8 cellular contexts compared by ENCODE assay signal in genomic region chr9:127388037-127388855, GRCh38. TPM values are rescaled to one million over a fixed set of nuclear protein-coding genes. Genes with fewer than 3 reads are reported as not detected.
DNase-seq lines count a peak whose midpoint lies in the region; ATAC-seq, FAIRE-seq and TF ChIP-seq lines count a peak whose summit lies in the region.

No MANE protein-coding gene starts in this region.

- no peak overlapping the region for H2BK120ac ChIP-seq in trophoblast cell (ENCODE audit: insufficient read depth, low read length, poor library complexity)

- peak overlapping the region; percentile 7 for H3K27ac Mint-ChIP-seq in CD8-positive, alpha-beta T cell
- H3K27ac Mint-ChIP-seq in activated CD4-positive, alpha-beta memory T cell treated with anti-CD3 and anti-CD28 coated beads, Interleukin-2, amount 10 ng/mL, durations not matched to agents 7 days and 5 days: peak overlapping the region; percentile 32

- no CpG with 5 or more reads among the region's 10 CpGs for WGBS in trophoblast cell (ENCODE audit: extremely low coverage, insufficient coverage, insufficient read length)

- DNase-seq in CD8-positive, alpha-beta T cell: peak; percentile 73 to 93 (median 78)
- DNase-seq in Kasumi-1 (lab: John Stamatoyannopoulos, UW) (peak; percentile 34 to 40), epithelial cell of esophagus (ENCODE audit: low read depth) (peak; percentile 97), trophoblast cell (peak; percentile 95 to 99), urothelium cell line (ENCODE audit: low spot score) (peak; percentile 85), NCI-H1436 treated with DMSO at 0.1 percent for 48 hours (lab: John Stamatoyannopoulos, UW) (no peak)
- peak; percentile 90 for DNase-seq in activated CD4-positive, alpha-beta memory T cell treated with anti-CD3 and anti-CD28 coated beads, Interleukin-2, amount 10 ng/mL, durations not matched to agents 7 days and 5 days

- FAIRE-seq in urothelium cell line (lab: Jason Lieb, UNC): no peak

- H2BK5ac ChIP-seq in trophoblast cell (ENCODE audit: low read depth, low read length, poor library complexity): peak overlapping the region; percentile 42

- no peaks in the 10 kb centered on the region for H3K9me3 Mint-ChIP-seq in CD8-positive, alpha-beta T cell
- no peaks in the 10 kb centered on the region for H3K9me3 Mint-ChIP-seq in activated CD4-positive, alpha-beta memory T cell treated with anti-CD3 and anti-CD28 coated beads, Interleukin-2, amount 10 ng/mL, durations not matched to agents 7 days and 5 days

- peak overlapping the region; percentile 95 for H4K91ac ChIP-seq in trophoblast cell (ENCODE audit: low read depth, low read length)

- POLR2A ChIA-PET in CD8-positive, alpha-beta T cell (lab: Charles Lee): interaction anchor here (0.6 to 2.2 kb wide), 6 partner anchors 9 to 407 kb away, joined by 3 to 10 read pairs (median 6); partner anchors contain the start of genes LRSAM1, RPL12 and SLC2A8
- POLR2A ChIA-PET in activated CD4-positive, alpha-beta memory T cell treated with anti-CD3 and anti-CD28 coated beads, Interleukin-2, amount 10 ng/mL, durations not matched to agents 7 days and 5 days (lab: Charles Lee): interaction anchor here (0.6 to 3.5 kb wide), 10 partner anchors 9 to 639 kb away, joined by 3 to 21 read pairs (median 4); partner anchors contain the start of genes LRSAM1, RPL12 and SLC2A8

- no peak overlapping the region for H3K27ac ChIP-seq in CD8-positive, alpha-beta T cell (ENCODE audit: low read depth, low read length)
- peak overlapping the region; percentile 90 for H3K27ac ChIP-seq in trophoblast cell (ENCODE audit: low read depth, low read length)

- no peak overlapping the region for H4K8ac ChIP-seq in trophoblast cell (ENCODE audit: low read depth, low read length)

- H3K14ac ChIP-seq in trophoblast cell (ENCODE audit: low read length): no peak overlapping the region

- H3K9me3 ChIP-seq in CD8-positive, alpha-beta T cell (ENCODE audit: low read length): no peaks in the 10 kb centered on the region
- no peaks in the 10 kb centered on the region for H3K9me3 ChIP-seq in trophoblast cell (ENCODE audit: insufficient read depth, low read depth, low read length)

- peaks cover 18% of the 10 kb centered on the region for H3K4me1 ChIP-seq in CD8-positive, alpha-beta T cell (ENCODE audit: insufficient read depth, low read length)
- peaks cover 36 to 41% of the 10 kb centered on the region in 2 experiments for H3K4me1 ChIP-seq in trophoblast cell (ENCODE audit: control insufficient read depth in 1 of 2, insufficient read depth in 2 of 2, low read length in 2 of 2)

- H3K9ac ChIP-seq in trophoblast cell (ENCODE audit: low read length): no peak overlapping the region

- H3K27me3 ChIP-seq in CD8-positive, alpha-beta T cell (ENCODE audit: insufficient read depth, low read length): peaks cover 61% of the 10 kb centered on the region
- no peaks in the 10 kb centered on the region for H3K27me3 ChIP-seq in trophoblast cell (ENCODE audit: insufficient read depth, low read length)

- no peak for TF ChIP-seq CTCF in CD8-positive, alpha-beta T cell (IDR thresholded peaks at IDR 0.05)
- TF ChIP-seq CTCF in epithelial cell of esophagus (IDR thresholded peaks at IDR 0.05; ENCODE audit: insufficient read depth, low read depth, low read length, missing control alignments): no peak

- H3K27me3 Mint-ChIP-seq in CD8-positive, alpha-beta T cell (ENCODE audit: low read depth): peaks cover 66% of the 10 kb centered on the region
- H3K27me3 Mint-ChIP-seq in activated CD4-positive, alpha-beta memory T cell treated with anti-CD3 and anti-CD28 coated beads, Interleukin-2, amount 10 ng/mL, durations not matched to agents 7 days and 5 days: peaks cover 50% of the 10 kb centered on the region

- no peak overlapping the region for H2AK5ac ChIP-seq in trophoblast cell (ENCODE audit: low read length)

- no peak overlapping the region for H3K4ac ChIP-seq in trophoblast cell (ENCODE audit: low read depth, low read length)

- peaks cover 29% of the 10 kb centered on the region for H3K79me1 ChIP-seq in trophoblast cell (ENCODE audit: low read length)

- H3K4me1 Mint-ChIP-seq in CD8-positive, alpha-beta T cell (ENCODE audit: low read depth): peaks cover 26% of the 10 kb centered on the region
- peaks cover 29% of the 10 kb centered on the region for H3K4me1 Mint-ChIP-seq in activated CD4-positive, alpha-beta memory T cell treated with anti-CD3 and anti-CD28 coated beads, Interleukin-2, amount 10 ng/mL, durations not matched to agents 7 days and 5 days

- no peaks in the 10 kb centered on the region for H3K36me3 Mint-ChIP-seq in CD8-positive, alpha-beta T cell
- no peaks in the 10 kb centered on the region for H3K36me3 Mint-ChIP-seq in activated CD4-positive, alpha-beta memory T cell treated with anti-CD3 and anti-CD28 coated beads, Interleukin-2, amount 10 ng/mL, durations not matched to agents 7 days and 5 days (ENCODE audit: low read depth)

- H2AFZ ChIP-seq in trophoblast cell (ENCODE audit: insufficient read depth, low read length, poor library complexity): no peak overlapping the region

- no peak overlapping the region for H2BK12ac ChIP-seq in trophoblast cell (ENCODE audit: low read length)

- ATAC-seq in CD8-positive, alpha-beta T cell: peak; percentile 97
- peak; percentile 81 for ATAC-seq in GM21723 (IDR thresholded peaks at IDR 0.05; ENCODE audit: unreplicated experiment)

- no peak overlapping the region for H3K18ac ChIP-seq in trophoblast cell (ENCODE audit: low read length)

- H3K23ac ChIP-seq in trophoblast cell (ENCODE audit: low read length): no peak overlapping the region

- CTCF ChIA-PET in CD8-positive, alpha-beta T cell (lab: Charles Lee): interaction anchor here (1.2 to 2.2 kb wide), 2 partner anchors 10 to 74 kb away, joined by 3 to 15 read pairs; partner anchors contain the start of gene SLC2A8
- CTCF ChIA-PET in activated CD4-positive, alpha-beta memory T cell treated with anti-CD3 and anti-CD28 coated beads, Interleukin-2, amount 10 ng/mL, durations not matched to agents 7 days and 5 days (lab: Charles Lee): interaction anchor here (0.7 to 2.5 kb wide), 4 partner anchors 9 to 257 kb away, joined by 3 to 21 read pairs (median 5); partner anchors contain the start of gene SLC2A8

- no peak overlapping the region for H3K4me3 ChIP-seq in CD8-positive, alpha-beta T cell (ENCODE audit: low read depth, low read length)
- H3K4me3 ChIP-seq in epithelial cell of esophagus (ENCODE audit: low read length) (no peak overlapping the region), trophoblast cell (ENCODE audit: low read depth, low read length) (no peak overlapping the region)

- H3K4me2 ChIP-seq in trophoblast cell (ENCODE audit: low read length): peak overlapping the region; percentile 40

- no peak overlapping the region for H4K12ac ChIP-seq in trophoblast cell (ENCODE audit: low read depth, low read length)

- peaks cover 2% of the 10 kb centered on the region for H3K79me2 ChIP-seq in trophoblast cell (ENCODE audit: control insufficient read depth, insufficient read depth, low read length, poor library complexity)

- no peaks in the 10 kb centered on the region for H3K36me3 ChIP-seq in CD8-positive, alpha-beta T cell (ENCODE audit: insufficient read depth, low read length)
- H3K36me3 ChIP-seq in trophoblast cell (ENCODE audit: control insufficient read depth in 1 of 2, insufficient read depth in 2 of 2, low read length in 2 of 2): no peaks in the 10 kb centered on the region

- H3K4me3 Mint-ChIP-seq in CD8-positive, alpha-beta T cell: peak overlapping the region; percentile 4
- peak overlapping the region; percentile 38 for H3K4me3 Mint-ChIP-seq in activated CD4-positive, alpha-beta memory T cell treated with anti-CD3 and anti-CD28 coated beads, Interleukin-2, amount 10 ng/mL, durations not matched to agents 7 days and 5 days

- intact Hi-C loops in CD8-positive, alpha-beta T cell (cut with DNase I, micrococcal nuclease): loop anchor here (1.0 to 2.0 kb wide), 5 partner anchors 8 to 403 kb away; partner anchors contain the start of gene ZNF79 (in 2 of the 2)

RNA-seq across cellular contexts. Expression of gene SLC2A8, which starts 8.7 kb away (rescaled TPM):
- 1 to 10 TPM; 3.6 to 3.9 TPM for total RNA-seq in CD8-positive, alpha-beta T cell
- total RNA-seq in activated CD4-positive, alpha-beta memory T cell treated with anti-CD3 and anti-CD28 coated beads, Interleukin-2, amount 10 ng/mL, durations not matched to agents 7 days and 5 days: 1 to 10 TPM; 7.5 to 7.7 TPM
- 31.3 and 31.4 TPM in 2 replicates for polyA plus RNA-seq in trophoblast cell (2013)

RNA-seq across cellular contexts. Expression of gene ZNF79, which starts 35.9 kb away (rescaled TPM):
- total RNA-seq in CD8-positive, alpha-beta T cell: 1 to 10 TPM; 7.5 to 7.7 TPM
- total RNA-seq in activated CD4-positive, alpha-beta memory T cell treated with anti-CD3 and anti-CD28 coated beads, Interleukin-2, amount 10 ng/mL, durations not matched to agents 7 days and 5 days: 10 to 100 TPM; 12.5 to 12.7 TPM
- 4.7 and 5.3 TPM in 2 replicates for polyA plus RNA-seq in trophoblast cell (2013)
